Comparison of ENCODE assay signal across 17 cellular contexts in genomic region chr11:132072880-132073213, GRCh38.
A peak's percentile ranks its signal among the peaks of the same experiment; 100 is the strongest.
DNase-seq lines count a peak whose midpoint lies in the region; ATAC-seq lines count a peak whose summit lies in the region.
"Had no signal": no experiment of that assay in that cellular context is flagged by ENCODE, and none has a peak within 500 bp of the region (broad histone marks: within the 10 kb centered on the region; RNA-seq: fewer than 3 reads in every experiment).

No MANE protein-coding gene starts in this region.

- H3K4me3 ChIP-seq in HUES64 (ENCODE audit: low read length) (no peak overlapping the region), right cardiac atrium (ENCODE audit: low read length) (no peak overlapping the region)
- H3K4me3 ChIP-seq: body of pancreas had no signal

- H3K36me3 ChIP-seq in HUES64 (ENCODE audit: insufficient read depth, low read length) = no peaks in the 10 kb centered on the region

- WGBS in HUES64 = 85% methylated on average over 3 of the region's 3 CpGs
- 36% methylated on average over 3 of the region's 3 CpGs for WGBS in right cardiac atrium

- DNase-seq in cerebellum (ENCODE audit: low spot score) (peak; percentile 31), right cardiac atrium (peak in 1 of 3 donors; percentile 59), stromal cell of bone marrow (ENCODE audit: low read depth) (peak; percentile 20)
- DNase-seq in stimulated activated CD4-positive, alpha-beta T cell treated with anti-CD3 and anti-CD28 coated beads, Interleukin-1b, Interleukin-23, amount 100 ng/mL, for 48 hours = no peak
- DNase-seq in central memory CD4-positive, alpha-beta T cell = no peak
- DNase-seq: activated CD4-positive, alpha-beta T cell treated with anti-CD3 and anti-CD28 coated beads, Interleukin-2, amount 50 U/mL, for 4 hours; body of pancreas; GF-D8; head of caudate nucleus; left cardiac atrium; NCI-H446 treated with DMSO at 0.1 percent for 48 hours; stimulated activated naive CD8-positive, alpha-beta T cell treated with anti-CD3 and anti-CD28 coated beads, Interleukin-15, Interleukin-2, amounts not matched to agents 100 U/mL and 50 U/mL, for 24 hours had no signal

- 0 out of 2 replicates have a peak overlapping the region, but pooled peaks have one; percentile 46 for H3K27ac ChIP-seq in HUES64 (ENCODE audit: low read depth, low read length)
- H3K27ac ChIP-seq in right cardiac atrium (ENCODE audit: low read length) = peak overlapping the region; percentile 92
- H3K27ac ChIP-seq: body of pancreas had no signal

- no peaks in the 10 kb centered on the region for H3K27me3 ChIP-seq in HUES64 (ENCODE audit: insufficient read depth, low read length)
- no peaks in the 10 kb centered on the region for H3K27me3 ChIP-seq in right cardiac atrium (ENCODE audit: control insufficient read depth, insufficient read depth)
- H3K27me3 ChIP-seq: body of pancreas had no signal

- H3K9me3 ChIP-seq in HUES64 (ENCODE audit: insufficient read depth, low read depth, low read length) (no peaks in the 10 kb centered on the region), right cardiac atrium (ENCODE audit: control insufficient read depth, low read length) (no peaks in the 10 kb centered on the region)
- H3K9me3 ChIP-seq: body of pancreas had no signal

- ATAC-seq in right cardiac atrium = peak; percentile 79 to 84
- ATAC-seq in HG03108 (IDR thresholded peaks at IDR 0.05; ENCODE audit: unreplicated experiment) = no peak
- ATAC-seq: activated T-helper 17 cell treated with anti-CD3 and anti-CD28 coated beads, Interleukin-2, amount 50 U/mL, for 72 hours; body of pancreas; natural killer cell treated with Interleukin-12 subunit alpha and Interleukin-12 subunit beta and Interleukin-15 and Interleukin-18, amount 100 ng/mL, for 72 hours; Panc1; stimulated activated naive CD8-positive, alpha-beta T cell treated with anti-CD3 and anti-CD28 coated beads, Interleukin-15, Interleukin-2, amounts not matched to agents 100 U/mL and 50 U/mL, for 24 hours had no signal

- no peak overlapping the region; the same call in 1 of the 2 replicates for H3K9ac ChIP-seq in HUES64 (ENCODE audit: low read depth, low read length)

- H3K4me1 ChIP-seq in HUES64 (ENCODE audit: insufficient read depth, low read length) = peaks cover 13% of the 10 kb centered on the region; the same call in 1 of the 2 replicates
- H3K4me1 ChIP-seq in right cardiac atrium (ENCODE audit: control insufficient read depth, insufficient read depth, low read length) = peaks cover 5% of the 10 kb centered on the region
- H3K4me1 ChIP-seq: body of pancreas had no signal

- intact Hi-C loops in right cardiac atrium (cut with DNase I) = no loop called here

Comparison
In these comparisons a context has a peak if more than half of its experiments do, and no peak if none do; other contexts are left out.
1. DNase-seq: peak in cerebellum (single experiment) and stromal cell of bone marrow (single experiment); none in stimulated activated CD4-positive, alpha-beta T cell treated with anti-CD3 and anti-CD28 coated beads, Interleukin-1b, Interleukin-23, amount 100 ng/mL, for 48 hours (single experiment) and central memory CD4-positive, alpha-beta T cell (single experiment).